Comparison of ENCODE assay signal across 26 cellular contexts in the genomic region with DNA sequence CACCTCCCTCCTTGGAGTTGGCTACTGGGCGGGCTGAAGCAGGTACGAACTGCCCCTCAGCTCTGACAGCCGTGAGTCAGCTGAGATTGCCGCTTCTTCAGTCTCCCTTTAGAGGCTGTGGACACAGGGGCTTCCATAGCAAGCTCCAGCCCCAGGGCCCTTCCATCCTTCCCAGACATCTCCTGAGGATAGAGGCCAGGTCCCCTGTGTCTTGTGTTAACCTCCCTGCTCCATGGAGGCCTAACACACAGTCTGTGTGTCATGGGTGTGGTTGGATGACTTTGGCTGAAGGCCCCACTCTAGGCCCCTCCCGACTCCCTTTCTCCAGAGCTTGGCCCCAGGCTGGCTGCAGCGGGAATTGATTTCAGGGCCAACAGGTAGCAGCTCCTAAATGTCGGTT.
"Had no signal": no experiment of that assay in that cellular context is flagged by ENCODE, and none has a peak within 500 bp of the region (broad histone marks: within the 10 kb centered on the region; RNA-seq: fewer than 3 reads in every experiment).

No MANE protein-coding gene starts in this region.

- H3K79me2 ChIP-seq: hepatocyte had no signal

- H3K9me3 ChIP-seq: left ventricle myocardium inferior, mucosa of descending colon, ovary, prostate gland, suprapubic skin, thoracic aorta, tibial nerve, upper lobe of left lung had no signal

- H3K27ac Mint-ChIP-seq: naive thymus-derived CD4-positive, alpha-beta T cell; natural killer cell treated with Interleukin-12 subunit alpha and Interleukin-12 subunit beta and Interleukin-15 and Interleukin-18, amount 100 ng/mL, for 72 hours; stimulated activated effector memory CD8-positive, alpha-beta T cell treated with anti-CD3 and anti-CD28 coated beads, Interleukin-12 subunit alpha, Interleukin-12 subunit beta, amount 100 ng/mL, for 72 hours had no signal

- H3K9me3 Mint-ChIP-seq: naive thymus-derived CD4-positive, alpha-beta T cell; natural killer cell treated with Interleukin-12 subunit alpha and Interleukin-12 subunit beta and Interleukin-15 and Interleukin-18, amount 100 ng/mL, for 72 hours; stimulated activated effector memory CD8-positive, alpha-beta T cell treated with anti-CD3 and anti-CD28 coated beads, Interleukin-12 subunit alpha, Interleukin-12 subunit beta, amount 100 ng/mL, for 72 hours; stimulated activated naive CD8-positive, alpha-beta T cell treated with anti-CD3 and anti-CD28 coated beads, Interleukin-15, Interleukin-2, amounts not matched to agents 100 ng/mL and 50 ng/mL, for 24 hours had no signal

- H3K4me3 Mint-ChIP-seq: naive thymus-derived CD4-positive, alpha-beta T cell; natural killer cell treated with Interleukin-12 subunit alpha and Interleukin-12 subunit beta and Interleukin-15 and Interleukin-18, amount 100 ng/mL, for 72 hours; stimulated activated effector memory CD8-positive, alpha-beta T cell treated with anti-CD3 and anti-CD28 coated beads, Interleukin-12 subunit alpha, Interleukin-12 subunit beta, amount 100 ng/mL, for 72 hours; stimulated activated naive CD8-positive, alpha-beta T cell treated with anti-CD3 and anti-CD28 coated beads, Interleukin-15, Interleukin-2, amounts not matched to agents 100 ng/mL and 50 ng/mL, for 24 hours had no signal

- H3K4me1 Mint-ChIP-seq: stimulated activated effector memory CD8-positive, alpha-beta T cell treated with anti-CD3 and anti-CD28 coated beads, Interleukin-12 subunit alpha, Interleukin-12 subunit beta, amount 100 ng/mL, for 72 hours had no signal

- H3K27ac ChIP-seq: heart right ventricle, hepatocyte, left ventricle myocardium inferior, ovary, prostate gland, skin epidermis, suprapubic skin, thoracic aorta, tibial nerve, upper lobe of left lung had no signal

- H3K4me1 ChIP-seq: prostate gland had no signal

- H3K4me2 ChIP-seq: hepatocyte had no signal

- H3K36me3 Mint-ChIP-seq: naive thymus-derived CD4-positive, alpha-beta T cell; natural killer cell treated with Interleukin-12 subunit alpha and Interleukin-12 subunit beta and Interleukin-15 and Interleukin-18, amount 100 ng/mL, for 72 hours; stimulated activated effector memory CD8-positive, alpha-beta T cell treated with anti-CD3 and anti-CD28 coated beads, Interleukin-12 subunit alpha, Interleukin-12 subunit beta, amount 100 ng/mL, for 72 hours had no signal

- H3K4me3 ChIP-seq: heart right ventricle, hepatocyte, left ventricle myocardium inferior, lung, mucosa of descending colon, ovary, prostate gland, skin epidermis, suprapubic skin, thoracic aorta, tibial nerve, upper lobe of left lung had no signal

- H2AFZ ChIP-seq: hepatocyte had no signal

- H3K27me3 ChIP-seq: hepatocyte, ovary, suprapubic skin, tibial nerve, upper lobe of left lung had no signal

- H3K36me3 ChIP-seq: heart right ventricle, left ventricle myocardium inferior, ovary, prostate gland, suprapubic skin, thoracic aorta, tibial nerve, upper lobe of left lung had no signal

- DNase-seq: heart right ventricle; islet precursor cell; left ventricle myocardium inferior; midbrain; mucosa of descending colon; naive thymus-derived CD4-positive, alpha-beta T cell; ovary; retina; right cardiac atrium; stimulated activated CD4-positive, alpha-beta T cell treated with anti-CD3 and anti-CD28 coated beads, Interleukin-12 subunit alpha, Interleukin-12 subunit beta, amount 100 ng/mL, for 4 hours; stimulated activated CD4-positive, alpha-beta T cell treated with anti-CD3 and anti-CD28 coated beads, Interleukin-15, amount 100 ng/mL, for 24 hours; stimulated activated CD4-positive, alpha-beta T cell treated with anti-CD3 and anti-CD28 coated beads, Interleukin-2, amount 100 ng/mL, for 24 hours; stimulated activated CD4-positive, alpha-beta T cell treated with anti-CD3 and anti-CD28 coated beads, Interleukin-4, amount 100 ng/mL, for 24 hours; stimulated activated naive CD4-positive, alpha-beta T cell; upper lobe of left lung had no signal

- ATAC-seq: mucosa of descending colon; naive thymus-derived CD4-positive, alpha-beta T cell; natural killer cell treated with Interleukin-12 subunit alpha and Interleukin-12 subunit beta and Interleukin-15 and Interleukin-18, amount 100 ng/mL, for 72 hours; right cardiac atrium; sciatic nerve; stimulated activated effector memory CD8-positive, alpha-beta T cell treated with anti-CD3 and anti-CD28 coated beads, Interleukin-12 subunit alpha, Interleukin-12 subunit beta, amount 100 ng/mL, for 72 hours had no signal
